In genomic region chr2:86193901-86194567, GRCh38 we compare ENCODE assay signal across 8 cellular contexts. TPM values are rescaled to one million over a fixed set of nuclear protein-coding genes. Genes with fewer than 3 reads are reported as not detected.
DNase-seq lines count a peak whose midpoint lies in the region; ATAC-seq and TF ChIP-seq lines count a peak whose summit lies in the region.

No MANE protein-coding gene starts in this region.

- peak; percentile 43 for DNase-seq in DMS 273 (lab: John Stamatoyannopoulos, UW; ENCODE audit: unreplicated experiment)
- no peak for DNase-seq in DMS 273 treated with DMSO at 0.1 percent for 48 hours (lab: John Stamatoyannopoulos, UW)
- DNase-seq in SK-N-MC (ENCODE audit: low read depth, low spot score) = no peak
- no peak for DNase-seq in fibroblast of villous mesenchyme (ENCODE audit: low read depth)
- DNase-seq in activated CD8-positive, alpha-beta memory T cell treated with anti-CD3 and anti-CD28 coated beads, Interleukin-2, amount 50 U/mL, for 4 hours = no peak

- H3K9ac ChIP-seq in SK-N-MC (ENCODE audit: insufficient read length) (peak overlapping the region; percentile 96), skeletal muscle tissue (ENCODE audit: low read depth in 1 of 3, low read length in 3 of 3) (peak overlapping the region; percentile 50 to 100 (median 75))

- no peaks in the 10 kb centered on the region for H3K9me3 ChIP-seq in SK-N-MC (ENCODE audit: low read depth, low read length)
- no peaks in the 10 kb centered on the region for H3K9me3 ChIP-seq in skeletal muscle tissue (ENCODE audit: control insufficient read depth in 3 of 3, low read length in 3 of 3)

- ATAC-seq in HG03442 (IDR thresholded peaks at IDR 0.05; ENCODE audit: unreplicated experiment) = no peak
- no peak for ATAC-seq in HG03520 (IDR thresholded peaks at IDR 0.05; ENCODE audit: unreplicated experiment)

- H3K27me3 ChIP-seq in skeletal muscle tissue (ENCODE audit: control insufficient read depth in 3 of 3, insufficient read depth in 3 of 3, low read length in 3 of 3) = no peaks in the 10 kb centered on the region

- H3K36me3 ChIP-seq in SK-N-MC (ENCODE audit: insufficient read depth, low read length) (peaks cover 30% of the 10 kb centered on the region), skeletal muscle tissue (ENCODE audit: control insufficient read depth in 3 of 3, insufficient read depth in 3 of 3, low read length in 3 of 3) (peaks cover 0 to 2% (median 0%) of the 10 kb centered on the region in 3 donors)

- H3K4me3 ChIP-seq in SK-N-MC = peak overlapping the region; percentile 82
- peak overlapping the region; percentile 93 for H3K4me3 ChIP-seq in fibroblast of villous mesenchyme (ENCODE audit: low read depth, low read length)
- H3K4me3 ChIP-seq in skeletal muscle tissue (ENCODE audit: low read length in 3 of 3) = peak overlapping the region; percentile 84 to 98 (median 95)

- H3K4me1 ChIP-seq in skeletal muscle tissue (ENCODE audit: control insufficient read depth in 3 of 3, insufficient read depth in 3 of 3, low read length in 3 of 3) = peaks cover 30 to 44% (median 39%) of the 10 kb centered on the region in 3 donors

- TF ChIP-seq CTCF in fibroblast of villous mesenchyme (IDR thresholded peaks at IDR 0.05; ENCODE audit: insufficient read depth, low read depth, low read length) = no peak

- H3K27ac ChIP-seq in SK-N-MC = peak overlapping the region; percentile 60
- peak overlapping the region; percentile 99 for H3K27ac ChIP-seq in skeletal muscle tissue (ENCODE audit: low read depth, low read length)

RNA-seq across cellular contexts. Expression of gene IMMT, which starts 1.2 kb away (rescaled TPM):
- total RNA-seq in fibroblast of villous mesenchyme (66.0 and 67.8 TPM in 2 replicates), skeletal muscle tissue (43.8 TPM)

RNA-seq across cellular contexts. Expression of gene MRPL35, which starts 5.2 kb away (rescaled TPM):
- total RNA-seq in fibroblast of villous mesenchyme (51.4 and 54.4 TPM in 2 replicates), skeletal muscle tissue (20.9 TPM)
